25 cellular contexts compared by ENCODE assay signal in the genomic region with DNA sequence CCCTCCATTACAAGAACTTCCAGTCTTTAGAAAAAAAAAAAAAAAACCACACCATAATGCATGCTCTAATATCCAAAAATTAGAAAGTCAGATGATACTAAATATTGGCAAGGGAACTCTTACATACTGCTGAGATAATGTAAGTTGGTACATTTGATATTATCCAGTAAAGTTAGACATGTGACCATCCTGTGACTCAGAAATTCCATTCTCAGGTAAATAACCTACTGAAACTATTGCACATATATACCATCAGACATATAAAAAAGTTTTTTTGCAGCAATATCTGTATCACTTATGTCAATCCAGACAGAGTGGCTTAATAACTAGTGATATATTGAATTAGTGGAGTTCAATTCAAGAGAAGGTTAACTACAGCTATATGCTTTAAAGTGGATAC.
"Had no signal": no experiment of that assay in that cellular context is flagged by ENCODE, and none has a peak within 500 bp of the region (broad histone marks: within the 10 kb centered on the region; RNA-seq: fewer than 3 reads in every experiment).

No MANE protein-coding gene starts in this region.

- H3K27ac ChIP-seq: colonic mucosa, esophagus squamous epithelium, left lung, ovary, psoas muscle, skin epidermis, spleen, thoracic aorta, tibial nerve, upper lobe of left lung had no signal

- FAIRE-seq: frontal cortex, kidney, urothelium cell line had no signal

- H3K27me3 ChIP-seq: colonic mucosa, esophagus squamous epithelium, left lung, ovary, spleen, tibial nerve, upper lobe of left lung had no signal

- H3K4me3 ChIP-seq: colonic mucosa, esophagus squamous epithelium, left lung, ovary, psoas muscle, skin epidermis, spleen, thoracic aorta, tibial nerve, upper lobe of left lung had no signal

- DNase-seq: colonic mucosa; effector CD8-positive, alpha-beta T cell; endodermal cell; erythroblast; esophagus squamous epithelium; head of caudate nucleus; kidney; left cardiac atrium; left lung; naive thymus-derived CD8-positive, alpha-beta T cell; nephron progenitor cell; nucleus accumbens; ovary; posterior cingulate gyrus; psoas muscle; right cardiac atrium; spleen; stimulated activated CD4-positive, alpha-beta T cell treated with anti-CD3 and anti-CD28 coated beads, Interleukin-4, amount 100 ng/mL, for 4 hours; upper lobe of left lung had no signal

- H3K36me3 ChIP-seq: colonic mucosa, ovary, spleen, thoracic aorta had no signal

- ATAC-seq: left cardiac atrium; left lung; naive thymus-derived CD8-positive, alpha-beta T cell; psoas muscle; right cardiac atrium; stimulated activated memory B cell treated with anti-CD40 and anti-IgM and Interleukin-4, amounts not matched to agents 10 μg/mL and 1 μg/mL and 100 μg/mL, for 72 hours had no signal

- H3K9me3 ChIP-seq: colonic mucosa, esophagus squamous epithelium, left lung, ovary, psoas muscle, spleen, thoracic aorta, tibial nerve, upper lobe of left lung had no signal

- H3K4me1 ChIP-seq: colonic mucosa, spleen had no signal
